ENCODE assay signal across 8 cellular contexts in the genomic region with DNA sequence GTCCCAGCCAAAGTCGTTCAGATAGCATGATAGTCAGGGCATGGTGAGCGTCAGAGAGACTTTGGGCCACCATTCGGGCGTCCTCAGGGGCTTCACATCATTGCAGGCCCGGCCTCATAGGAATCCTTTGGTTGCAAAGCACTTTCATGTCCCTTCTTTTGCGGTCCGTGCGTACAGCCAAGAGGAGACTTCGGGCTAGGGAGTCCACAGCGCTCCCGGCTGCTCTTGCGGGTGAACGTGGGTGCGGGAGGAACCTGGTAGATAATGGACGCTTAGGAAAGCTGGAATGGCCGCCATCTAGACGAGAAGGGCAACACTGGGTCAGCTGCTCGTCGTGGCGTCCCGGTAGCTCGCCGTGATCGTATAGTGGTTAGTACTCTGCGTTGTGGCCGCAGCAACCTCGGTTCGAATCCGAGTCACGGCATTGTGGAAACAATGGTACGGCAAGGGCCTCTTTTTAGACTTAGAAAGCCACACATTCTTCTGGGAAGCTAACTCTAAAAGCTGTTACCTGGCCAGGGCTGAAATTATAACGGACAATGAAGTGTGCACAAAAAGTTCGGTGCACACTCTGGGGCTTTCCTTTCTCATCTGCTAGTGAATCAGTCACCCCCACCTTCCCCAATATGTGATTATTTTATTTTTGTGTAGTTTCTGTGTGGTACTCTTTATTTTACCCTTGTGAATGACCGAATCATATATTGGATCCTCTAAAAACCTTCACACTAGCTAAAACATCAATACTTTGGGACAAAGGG. TPM values are rescaled to one million over a fixed set of nuclear protein-coding genes. Genes with fewer than 3 reads are reported as not detected.
DNase-seq lines count a peak whose midpoint lies in the region; ATAC-seq and TF ChIP-seq lines count a peak whose summit lies in the region.

No MANE protein-coding gene starts in this region.

- H3K36me3 Mint-ChIP-seq in CD4-positive, CD25-positive, alpha-beta regulatory T cell = no peaks in the 10 kb centered on the region

- ATAC-seq in CD4-positive, CD25-positive, alpha-beta regulatory T cell (ENCODE audit: low read depth in 2 of 2) = peak; percentile 8 to 11
- no peak for ATAC-seq in GM18870 (IDR thresholded peaks at IDR 0.05; ENCODE audit: unreplicated experiment)

- H3K36me3 ChIP-seq in CD4-positive, CD25-positive, alpha-beta regulatory T cell (ENCODE audit: control insufficient read depth, insufficient read depth, low read length) = no peaks in the 10 kb centered on the region
- H3K36me3 ChIP-seq in ascending aorta = no peaks in the 10 kb centered on the region

- no peaks in the 10 kb centered on the region for H3K9me3 ChIP-seq in CD4-positive, CD25-positive, alpha-beta regulatory T cell (ENCODE audit: control insufficient read depth in 2 of 2, low read length in 2 of 2)
- H3K9me3 ChIP-seq in ascending aorta = no peaks in the 10 kb centered on the region

- H3K27ac Mint-ChIP-seq in CD4-positive, CD25-positive, alpha-beta regulatory T cell = no peak overlapping the region

- H3K4me3 Mint-ChIP-seq in CD4-positive, CD25-positive, alpha-beta regulatory T cell = no peak overlapping the region

- intact Hi-C loops in ascending aorta (cut with DNase I) = loop anchor here (1.0 to 5.0 kb wide), 4 partner anchors 78 to 664 kb away; a partner anchor contains a TSS

- TF ChIP-seq CTCF in ascending aorta (IDR thresholded peaks at IDR 0.05) = no peak

- H3K4me3 ChIP-seq in CD4-positive, CD25-positive, alpha-beta regulatory T cell (ENCODE audit: low read depth, low read length) = peak overlapping the region; percentile 87
- H3K4me3 ChIP-seq in ascending aorta = peak overlapping the region; percentile 68 to 87

- no peaks in the 10 kb centered on the region for H3K27me3 ChIP-seq in CD4-positive, CD25-positive, alpha-beta regulatory T cell (ENCODE audit: control insufficient read depth, insufficient read depth, low read length)
- no peaks in the 10 kb centered on the region for H3K27me3 ChIP-seq in ascending aorta

- peaks cover 0 to 10% (median 0%) of the 10 kb centered on the region in 7 donors for H3K9me3 Mint-ChIP-seq in CD4-positive, CD25-positive, alpha-beta regulatory T cell

- peaks cover 26% of the 10 kb centered on the region for H3K27me3 Mint-ChIP-seq in CD4-positive, CD25-positive, alpha-beta regulatory T cell

- peaks cover 5 to 24% (median 10%) of the 10 kb centered on the region in 4 donors for H3K4me1 Mint-ChIP-seq in CD4-positive, CD25-positive, alpha-beta regulatory T cell

- peak overlapping the region; percentile 94 for H3K27ac ChIP-seq in CD4-positive, CD25-positive, alpha-beta regulatory T cell (ENCODE audit: insufficient read depth, low read length, poor library complexity, severe bottlenecking)
- H3K27ac ChIP-seq in ascending aorta = peak overlapping the region; percentile 96 to 98

- peaks cover 12% of the 10 kb centered on the region for H3K4me1 ChIP-seq in CD4-positive, CD25-positive, alpha-beta regulatory T cell (ENCODE audit: control insufficient read depth, insufficient read depth, low read length, poor library complexity, severe bottlenecking)
- peaks cover 0 to 7% of the 10 kb centered on the region in 2 donors for H3K4me1 ChIP-seq in ascending aorta

- DNase-seq in CD4-positive, CD25-positive, alpha-beta regulatory T cell = peak in 2 of 3 donors; percentile 47 to 81
- DNase-seq in GOT3 (lab: John Stamatoyannopoulos, UW) (peak; percentile 40), NCI-H1694 (lab: John Stamatoyannopoulos, UW) (peak; percentile 86), T-helper 22 cell (ENCODE audit: low read depth) (peak; percentile 36), ascending aorta (ENCODE audit: low spot score in 2 of 2) (peak; percentile 51 to 89), hypothalamus (lab: John Stamatoyannopoulos, UW) (peak; percentile 60 to 97 (median 80)), retina (peak; percentile 94)

RNA-seq across cellular contexts. Expression of a gene that starts 13.2 kb away (rescaled TPM):
- 3.3 TPM for total RNA-seq in CD4-positive, CD25-positive, alpha-beta regulatory T cell
- polyA plus RNA-seq in CD4-positive, CD25-positive, alpha-beta regulatory T cell = 1 to 10 TPM in 2 of 4 donors, under 1 TPM in 2; 0.87 to 2.2 (median 1.3) TPM
- total RNA-seq in ascending aorta = 75.0 TPM

RNA-seq across cellular contexts. Expression of a gene that starts 51.1 kb away (rescaled TPM):
- not detected for total RNA-seq in CD4-positive, CD25-positive, alpha-beta regulatory T cell
- polyA plus RNA-seq in CD4-positive, CD25-positive, alpha-beta regulatory T cell = not detected
- not detected for total RNA-seq in ascending aorta

Comparison
In these comparisons a context has a peak if more than half of its experiments do, and no peak if none do; other contexts are left out.
1. DNase-seq: peak in every context shown above with its lines; median percentile 94 in retina; 86 in NCI-H1694; 80 in hypothalamus; 70 in ascending aorta; 64 in CD4-positive, CD25-positive, alpha-beta regulatory T cell; 40 in GOT3; 36 in T-helper 22 cell.
2. RNA of a gene that starts 13.2 kb away (total RNA-seq): 75.0 TPM in ascending aorta (single experiment); 3.3 TPM in CD4-positive, CD25-positive, alpha-beta regulatory T cell (single experiment); every median in the first group is over 10 times any median in the second.